10 cellular contexts compared by ENCODE assay signal in genomic region chrX:115344885-115345653, GRCh38. TPM values are rescaled to one million over a fixed set of nuclear protein-coding genes. Genes with fewer than 3 reads are reported as not detected.
DNase-seq lines count a peak whose midpoint lies in the region; ATAC-seq and TF ChIP-seq lines count a peak whose summit lies in the region.
"Had no signal": no experiment of that assay in that cellular context is flagged by ENCODE, and none has a peak within 500 bp of the region (broad histone marks: within the 10 kb centered on the region; RNA-seq: fewer than 3 reads in every experiment).

No MANE protein-coding gene starts in this region.

- DNase-seq in 8988T: peak; percentile 33
- DNase-seq in SJSA1 (ENCODE audit: low read depth in 1 of 2, low spot score in 2 of 2): peak; percentile 70 to 90
- peak; percentile 97 for DNase-seq in fibroblast of the aortic adventitia (ENCODE audit: low read depth)
- no peak for DNase-seq in stimulated activated CD8-positive, alpha-beta memory T cell treated with anti-CD3 and anti-CD28 coated beads, Interleukin-4, amount 100 ng/mL, for 48 hours
- no peak for DNase-seq in activated CD8-positive, alpha-beta memory T cell treated with anti-CD3 and anti-CD28 coated beads, Interleukin-2, amount 50 U/mL, for 48 hours
- DNase-seq: activated B cell treated with CpG ODN at 0.5 μM for 24 hours had no signal

- H3K4me1 ChIP-seq in KMS-11 (ENCODE audit: low read depth, poor library complexity, severe bottlenecking) (peaks cover 18% of the 10 kb centered on the region), SJSA1 (replicated peaks) (peaks cover 15% of the 10 kb centered on the region)

- peak overlapping the region; percentile 67 for H2AFZ ChIP-seq in KMS-11 (ENCODE audit: low read depth)

- H3K27me3 Mint-ChIP-seq in nephron (ENCODE audit: low read depth): no peaks in the 10 kb centered on the region
- H3K27me3 Mint-ChIP-seq: activated B cell treated with CpG ODN at 0.5 μM for 24 hours, B cell had no signal

- H3K4me3 Mint-ChIP-seq in nephron: peak overlapping the region in 2 of 3 experiments; percentile 51 to 62
- H3K4me3 Mint-ChIP-seq: activated B cell treated with CpG ODN at 0.5 μM for 24 hours, B cell had no signal

- no peaks in the 10 kb centered on the region for H3K79me2 ChIP-seq in KMS-11 (ENCODE audit: insufficient read depth, low read depth)

- H3K27ac ChIP-seq in KMS-11 (peak overlapping the region; percentile 57), SJSA1 (peak overlapping the region; percentile 64)

- ATAC-seq in GM21381 (IDR thresholded peaks at IDR 0.05; ENCODE audit: unreplicated experiment): no peak

- peaks cover 10% of the 10 kb centered on the region for H3K36me3 Mint-ChIP-seq in nephron (ENCODE audit: low read depth)

- H3K27ac Mint-ChIP-seq in nephron: peak overlapping the region; percentile 98 to 100 (median 99)
- H3K27ac Mint-ChIP-seq: activated B cell treated with CpG ODN at 0.5 μM for 24 hours, B cell had no signal

- H3K4me1 Mint-ChIP-seq in nephron: peaks cover 67% of the 10 kb centered on the region
- H3K4me1 Mint-ChIP-seq: activated B cell treated with CpG ODN at 0.5 μM for 24 hours, B cell had no signal

- H4K20me1 ChIP-seq in KMS-11 (ENCODE audit: insufficient read depth): no peaks in the 10 kb centered on the region

- H3K9me3 Mint-ChIP-seq in nephron: peaks cover 5% of the 10 kb centered on the region
- H3K9me3 Mint-ChIP-seq: activated B cell treated with CpG ODN at 0.5 μM for 24 hours had no signal

- TF ChIP-seq CTCF in KMS-11 (conservative IDR thresholded peaks at IDR 0.05; ENCODE audit: low read depth, low read length) (no peak), fibroblast of the aortic adventitia (IDR thresholded peaks at IDR 0.05; ENCODE audit: insufficient read depth, low read length) (no peak), nephron (IDR thresholded peaks at IDR 0.05; ENCODE audit: unreplicated experiment in 3 of 3) (no peak)

- H3K27me3 ChIP-seq in KMS-11 (ENCODE audit: insufficient read depth, low read depth) (no peaks in the 10 kb centered on the region), SJSA1 (replicated peaks) (no peaks in the 10 kb centered on the region)

- H3K4me2 ChIP-seq in KMS-11: peak overlapping the region; percentile 64

- no peak overlapping the region for H3K4me3 ChIP-seq in KMS-11 (IDR thresholded peaks at IDR 0.05; ENCODE audit: insufficient read depth, low read depth, low read length)
- H3K4me3 ChIP-seq in SJSA1: no peak overlapping the region
- no peak overlapping the region for H3K4me3 ChIP-seq in fibroblast of the aortic adventitia (ENCODE audit: low read depth, low read length)

- no peak overlapping the region for H3K9ac ChIP-seq in KMS-11

- H3K36me3 ChIP-seq in KMS-11 (ENCODE audit: insufficient read depth): no peaks in the 10 kb centered on the region
- H3K36me3 ChIP-seq in SJSA1: no peaks in the 10 kb centered on the region

- H3K9me3 ChIP-seq in SJSA1 (replicated peaks): no peaks in the 10 kb centered on the region

RNA-seq across cellular contexts. Expression of gene LUZP4, which starts 55.6 kb away (rescaled TPM):
- not detected in 2 replicates for total RNA-seq in SJSA1 (2014; rRNA removed; shearing (Covaris generic))
- not detected in 2 replicates for total RNA-seq in fibroblast of the aortic adventitia (ENCODE audit: low replicate concordance)
- total RNA-seq: activated B cell treated with CpG ODN at 0.5 μM for 24 hours, B cell had no signal

Comparison
In these comparisons a context has a peak if more than half of its experiments do, and no peak if none do; other contexts are left out.
1. DNase-seq: peak in 8988T (single experiment), SJSA1 (2 of 2) and fibroblast of the aortic adventitia (single experiment); none in stimulated activated CD8-positive, alpha-beta memory T cell treated with anti-CD3 and anti-CD28 coated beads, Interleukin-4, amount 100 ng/mL, for 48 hours (single experiment) and activated CD8-positive, alpha-beta memory T cell treated with anti-CD3 and anti-CD28 coated beads, Interleukin-2, amount 50 U/mL, for 48 hours (single experiment).